8 cellular contexts compared by ENCODE assay signal in genomic region chr4:158768577-158769174, GRCh38. TPM values are rescaled to one million over a fixed set of nuclear protein-coding genes. Genes with fewer than 3 reads are reported as not detected.
A peak's percentile ranks its signal among the peaks of the same experiment; 100 is the strongest.
DNase-seq lines count a peak whose midpoint lies in the region; ATAC-seq lines count a peak whose summit lies in the region.

Gene FNIP2, plus strand, starts transcription at chr4:158769026. Its CDS starts 187 bp downstream, at chr4:158769213.

- peak; percentile 67 for ATAC-seq in GM18861 (IDR thresholded peaks at IDR 0.05; ENCODE audit: unreplicated experiment)
- ATAC-seq in HG03064 (IDR thresholded peaks at IDR 0.05; ENCODE audit: low read depth, unreplicated experiment) = peak; percentile 78
- peak; percentile 95 for ATAC-seq in left lobe of liver

- DNase-seq in ACHN = peak; percentile 79
- DNase-seq in NCI-H2227 (lab: John Stamatoyannopoulos, UW; ENCODE audit: unreplicated experiment) = peak; percentile 87
- peak; percentile 71 for DNase-seq in activated CD4-positive, alpha-beta T cell treated with anti-CD3 and anti-CD28 coated beads for 48 hours
- peak; percentile 57 for DNase-seq in dedifferentiated amniotic fluid mesenchymal stem cell (ENCODE audit: extremely low spot score)
- DNase-seq in left lobe of liver (ENCODE audit: low spot score) = peak; percentile 91
- DNase-seq in stimulated activated CD4-positive, alpha-beta T cell treated with anti-CD3 and anti-CD28 coated beads, Interleukin-2, amount 100 ng/mL, for 24 hours = peak; percentile 67 to 73

- in situ Hi-C loops in ACHN (cut with HindIII; ENCODE audit: low pct_ligation_motif_present, low pct_unique_long_range_greater_than_20kb, low sequenced_read_pairs) = no loop called here

RNA-seq across cellular contexts. Expression of gene FNIP2, which starts in this region (rescaled TPM):
- 60.8 TPM for total RNA-seq in left lobe of liver

Comparison
In these comparisons a context has a peak if more than half of its experiments do, and no peak if none do; other contexts are left out.
1. Peak in every context shown above with its lines: DNase-seq and ATAC-seq.